20 cellular contexts compared by ENCODE assay signal in the genomic region with DNA sequence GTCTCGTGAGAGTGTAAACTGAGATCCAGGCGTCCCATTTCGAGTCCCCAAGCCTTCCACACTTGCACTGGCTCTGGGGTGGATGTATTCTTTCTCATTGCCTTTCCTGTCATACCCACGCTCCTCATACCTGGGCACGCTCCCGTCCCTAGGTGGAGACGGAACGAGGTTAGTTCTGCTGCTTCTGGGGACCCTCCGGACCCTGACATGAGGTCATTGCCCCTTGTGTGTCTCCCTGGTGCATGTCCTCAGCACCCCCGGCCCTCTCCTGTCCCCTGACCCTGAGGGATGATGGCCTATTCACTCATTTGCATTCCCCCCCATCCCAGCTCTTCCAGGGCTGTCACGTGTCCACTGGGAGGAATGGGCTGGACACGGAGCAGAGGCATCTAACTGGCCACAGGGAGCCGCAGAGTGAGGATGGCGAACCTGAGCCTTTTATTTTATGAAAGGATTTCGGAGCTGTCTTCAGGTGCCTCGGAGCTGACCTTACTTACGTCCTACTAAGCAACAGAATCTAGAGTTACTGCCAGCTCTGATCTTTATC.
"Had no signal": no experiment of that assay in that cellular context is flagged by ENCODE, and none has a peak within 500 bp of the region (broad histone marks: within the 10 kb centered on the region; RNA-seq: fewer than 3 reads in every experiment).

No MANE protein-coding gene starts in this region.

- H3K4me3 Mint-ChIP-seq: activated CD4-positive, alpha-beta T cell treated with anti-CD3 and anti-CD28 coated beads for 36 hours; activated naive CD8-positive, alpha-beta T cell treated with anti-CD3 and anti-CD28 coated beads, Interleukin-2, amount 10 ng/mL, durations not matched to agents 7 days and 5 days; neural crest cell had no signal

- FAIRE-seq: endometrium, islet of Langerhans, urothelium cell line had no signal

- H3K27me3 Mint-ChIP-seq: activated CD4-positive, alpha-beta T cell treated with anti-CD3 and anti-CD28 coated beads for 36 hours; activated naive CD8-positive, alpha-beta T cell treated with anti-CD3 and anti-CD28 coated beads, Interleukin-2, amount 10 ng/mL, durations not matched to agents 7 days and 5 days; naive thymus-derived CD4-positive, alpha-beta T cell; T-cell had no signal

- ATAC-seq: activated CD4-positive, alpha-beta T cell treated with anti-CD3 and anti-CD28 coated beads for 36 hours; left cardiac atrium; naive thymus-derived CD4-positive, alpha-beta T cell; T-cell had no signal

- H3K9me3 Mint-ChIP-seq: activated naive CD8-positive, alpha-beta T cell treated with anti-CD3 and anti-CD28 coated beads, Interleukin-2, amount 10 ng/mL, durations not matched to agents 7 days and 5 days; neural crest cell; T-cell had no signal

- H3K9me3 ChIP-seq: prostate gland, suprapubic skin had no signal

- H3K36me3 ChIP-seq: breast epithelium, heart left ventricle, prostate gland, suprapubic skin had no signal

- H3K27ac Mint-ChIP-seq: activated CD4-positive, alpha-beta T cell treated with anti-CD3 and anti-CD28 coated beads for 36 hours; activated naive CD8-positive, alpha-beta T cell treated with anti-CD3 and anti-CD28 coated beads, Interleukin-2, amount 10 ng/mL, durations not matched to agents 7 days and 5 days had no signal

- DNase-seq: activated CD4-positive, alpha-beta T cell treated with anti-CD3 and anti-CD28 coated beads for 36 hours; activated CD4-positive, alpha-beta T cell treated with anti-CD3 and anti-CD28 coated beads, Interleukin-2, amount 50 U/mL, for 48 hours; activated naive CD4-positive, alpha-beta T cell treated with Interleukin-2 at 50 U/mL for 16 hours; activated naive CD8-positive, alpha-beta T cell treated with anti-CD3 and anti-CD28 coated beads, Interleukin-2, amount 10 ng/mL, durations not matched to agents 7 days and 5 days; activated T-cell treated with anti-CD3 and anti-CD28 coated beads, Interleukin-2, amount 50 U/mL, for 48 hours; amniotic stem cell; cortex of kidney; heart left ventricle; left cardiac atrium; naive thymus-derived CD4-positive, alpha-beta T cell; stomach; T-cell had no signal

- H3K27me3 ChIP-seq: breast epithelium, heart left ventricle, stomach, suprapubic skin, tibial nerve had no signal

- H3K36me3 Mint-ChIP-seq: T-cell had no signal

- H3K27ac ChIP-seq: breast epithelium, heart left ventricle, prostate gland, stomach, suprapubic skin, tibial nerve had no signal

- H3K4me1 ChIP-seq: breast epithelium, heart left ventricle, prostate gland, stomach, suprapubic skin, tibial nerve had no signal

- H3K4me3 ChIP-seq: breast epithelium, heart left ventricle, prostate gland, stomach, suprapubic skin, tibial nerve had no signal
